12 cellular contexts compared by ENCODE assay signal in genomic region chr6:163554032-163554431, GRCh38.
"Had no signal": no experiment of that assay in that cellular context is flagged by ENCODE, and none has a peak within 500 bp of the region (broad histone marks: within the 10 kb centered on the region; RNA-seq: fewer than 3 reads in every experiment).

No MANE protein-coding gene starts in this region.

- H3K27ac ChIP-seq: ascending aorta, coronary artery, thyroid gland, uterus, WERI-Rb-1 had no signal

- H3K9me3 Mint-ChIP-seq: activated naive CD8-positive, alpha-beta T cell treated with anti-CD3 and anti-CD28 coated beads, Interleukin-2, amount 50 U/mL, for 24 hours; activated T-helper 1 cell treated with anti-CD3 and anti-CD28 coated beads, Interleukin-12 subunit alpha, Interleukin-12 subunit beta, Interleukin-2, Interleukin-4 antibody, amounts not matched to agents 30 ng/mL and 10 ng/mL and 1 ng/mL, durations not matched to agents 14 hours and 24 hours and 36 hours; stimulated activated naive CD8-positive, alpha-beta T cell treated with anti-CD3 and anti-CD28 coated beads, Interleukin-15, amount 100 ng/mL, for 72 hours had no signal

- H3K27me3 Mint-ChIP-seq: activated naive CD8-positive, alpha-beta T cell treated with anti-CD3 and anti-CD28 coated beads, Interleukin-2, amount 50 U/mL, for 24 hours; stimulated activated naive CD8-positive, alpha-beta T cell treated with anti-CD3 and anti-CD28 coated beads, Interleukin-15, amount 100 ng/mL, for 72 hours had no signal

- H3K4me1 ChIP-seq: ascending aorta, thyroid gland, uterus had no signal

- H3K9me3 ChIP-seq: ascending aorta, thyroid gland, uterus had no signal

- H3K4me3 ChIP-seq: ascending aorta, coronary artery, lung, thyroid gland, uterus had no signal

- H3K27ac Mint-ChIP-seq: activated CD8-positive, alpha-beta T cell treated with anti-CD3 and anti-CD28 coated beads, Interleukin-2, amount 10 ng/mL, durations not matched to agents 7 days and 5 days; activated naive CD8-positive, alpha-beta T cell treated with anti-CD3 and anti-CD28 coated beads, Interleukin-2, amount 50 U/mL, for 24 hours; activated T-helper 1 cell treated with anti-CD3 and anti-CD28 coated beads, Interleukin-12 subunit alpha, Interleukin-12 subunit beta, Interleukin-2, Interleukin-4 antibody, amounts not matched to agents 30 ng/mL and 10 ng/mL and 1 ng/mL, durations not matched to agents 14 hours and 24 hours and 36 hours; nephron had no signal

- H3K4me3 Mint-ChIP-seq: activated CD8-positive, alpha-beta T cell treated with anti-CD3 and anti-CD28 coated beads, Interleukin-2, amount 10 ng/mL, durations not matched to agents 7 days and 5 days; activated naive CD8-positive, alpha-beta T cell treated with anti-CD3 and anti-CD28 coated beads, Interleukin-2, amount 50 U/mL, for 24 hours; activated T-helper 1 cell treated with anti-CD3 and anti-CD28 coated beads, Interleukin-12 subunit alpha, Interleukin-12 subunit beta, Interleukin-2, Interleukin-4 antibody, amounts not matched to agents 30 ng/mL and 10 ng/mL and 1 ng/mL, durations not matched to agents 14 hours and 24 hours and 36 hours; nephron; stimulated activated naive CD8-positive, alpha-beta T cell treated with anti-CD3 and anti-CD28 coated beads, Interleukin-15, amount 100 ng/mL, for 72 hours had no signal

- H3K36me3 ChIP-seq: thyroid gland, uterus, WERI-Rb-1 had no signal

- DNase-seq: hippocampal formation, uterus had no signal

- H3K27me3 ChIP-seq: ascending aorta, thyroid gland, uterus had no signal
